1 cellular context compared by ENCODE assay signal in genomic region chr18:35430721-35431441, GRCh38.
TF ChIP-seq lines count a peak whose summit lies in the region.

No MANE protein-coding gene starts in this region.

TF ChIP-seq in endothelial cell of umbilical vein, 7 proteins besides CTCF, POLR2A, EP300 and RAD21 (continued from another document):
- TF ChIP-seq GATA2 (IDR thresholded peaks at IDR 0.05; ENCODE audit: insufficient read depth, insufficient read length, low read depth, low read length) (peak; percentile 91), MAX (IDR thresholded peaks at IDR 0.05; ENCODE audit: insufficient read depth, insufficient read length) (no peak), POLR2AphosphoS5 (IDR thresholded peaks at IDR 0.05; ENCODE audit: insufficient read depth, low read depth, low read length) (peak; percentile 57), FOS (IDR thresholded peaks at IDR 0.05; ENCODE audit: borderline replicate concordance, insufficient read depth, low read length) (peak; percentile 80), EZH2 (IDR thresholded peaks at IDR 0.05; ENCODE audit: borderline replicate concordance, low read depth, low read length, severe bottlenecking) (no peak)
TF ChIP-seq in endothelial cell of umbilical vein: peak in this region for 4.
